ENCODE assay signal across 11 cellular contexts in genomic region chr7:106774768-106775551, GRCh38.
A peak's percentile ranks its signal among the peaks of the same experiment; 100 is the strongest.
DNase-seq lines count a peak whose midpoint lies in the region; ATAC-seq, FAIRE-seq and TF ChIP-seq lines count a peak whose summit lies in the region.
"Had no signal": no experiment of that assay in that cellular context is flagged by ENCODE, and none has a peak within 500 bp of the region (broad histone marks: within the 10 kb centered on the region; RNA-seq: fewer than 3 reads in every experiment).

No MANE protein-coding gene starts in this region.

- H2AFZ ChIP-seq in PC-9 = peak overlapping the region; percentile 14; the same call in 1 of the 2 replicates

- no TSS peak for BruUV-seq in PC-9 (replicated peaks; lab: Mats Ljungman, UMichigan)

- in situ Hi-C loops in brain microvascular endothelial cell (cut with HindIII; ENCODE audit: low pct_ligation_motif_present, low sequenced_read_pairs) = no loop called here

- H3K36me3 ChIP-seq in PC-9 (ENCODE audit: low read depth) (no peaks in the 10 kb centered on the region; the same call in 1 of the 2 replicates), brain microvascular endothelial cell (replicated peaks) (no peaks in the 10 kb centered on the region)
- H3K36me3 ChIP-seq: sigmoid colon had no signal

- POLR2A ChIA-PET in PC-9 (lab: Charles Lee; ENCODE audit: unreplicated experiment) = interaction anchor here (0.5 to 1.4 kb wide), 18 partner anchors 9 to 1763 kb away, joined by 3 to 16 read pairs (median 5); partner anchors contain the start of gene NAMPT

- intact Hi-C loops in PC-9 (cut with micrococcal nuclease; ENCODE audit: unreplicated experiment) = loop anchor here (1.0 to 10.0 kb wide), 12 partner anchors 38 to 1760 kb away; partner anchors contain the start of genes KMT2E, LAMB1 and PNPLA8

- H3K27ac ChIP-seq in PC-9 (peak overlapping the region; percentile 70), brain microvascular endothelial cell (peak overlapping the region; percentile 84)
- H3K27ac ChIP-seq: sigmoid colon had no signal

- peaks cover 18% of the 10 kb centered on the region for H3K9me3 ChIP-seq in PC-9 (ENCODE audit: insufficient read depth, low read depth)
- H3K9me3 ChIP-seq: sigmoid colon had no signal

- peaks cover 69% of the 10 kb centered on the region for H3K4me1 ChIP-seq in PC-9 (replicated peaks; ENCODE audit: insufficient read depth)

- H3K4me3 ChIP-seq in PC-9 (peak overlapping the region; percentile 25; the same call in 1 of the 2 replicates), brain microvascular endothelial cell (ENCODE audit: low read depth, low read length) (peak overlapping the region; percentile 18)
- H3K4me3 ChIP-seq: sigmoid colon had no signal

- H3K27me3 ChIP-seq in PC-9 (ENCODE audit: insufficient read depth, low read depth) = no peaks in the 10 kb centered on the region
- no peaks in the 10 kb centered on the region for H3K27me3 ChIP-seq in brain microvascular endothelial cell (replicated peaks)
- H3K27me3 ChIP-seq: sigmoid colon had no signal

- TF ChIP-seq POLR2A in H54 (IDR thresholded peaks at IDR 0.05; ENCODE audit: low read depth, low read length) = no peak

- H3F3A ChIP-seq in PC-9 (ENCODE audit: insufficient read depth, low read depth) = peaks cover 36% of the 10 kb centered on the region; the same call in 1 of the 2 replicates

- no peaks in the 10 kb centered on the region for H3K79me2 ChIP-seq in PC-9 (ENCODE audit: low read depth)

- no peak for DNase-seq in H54 (ENCODE audit: insufficient read length, low spot score)
- DNase-seq in PC-9 = peak in 1 of 2 experiments; percentile 93
- DNase-seq in brain microvascular endothelial cell = peak; percentile 93
- peak; percentile 15 to 48 (median 30) for DNase-seq in stimulated activated CD4-positive, alpha-beta T cell treated with anti-CD3 and anti-CD28 coated beads, Interleukin-12 subunit alpha, Interleukin-12 subunit beta, amount 100 ng/mL, for 48 hours (ENCODE audit: low read depth in 2 of 3, low spot score in 1 of 3)
- DNase-seq in NCI-H510A treated with DMSO at 0.1 percent for 48 hours (lab: John Stamatoyannopoulos, UW) = no peak
- DNase-seq in effector CD4-positive, alpha-beta T cell = no peak
- DNase-seq in KG1 (lab: John Stamatoyannopoulos, UW) = no peak
- DNase-seq: activated naive CD8-positive, alpha-beta T cell treated with anti-CD3 and anti-CD28 coated beads, Interleukin-2, amount 10 ng/mL, durations not matched to agents 7 days and 5 days; NCI-H526; sigmoid colon had no signal

- H4K20me1 ChIP-seq in PC-9 (ENCODE audit: insufficient read depth) = no peaks in the 10 kb centered on the region

- TF ChIP-seq CTCF in PC-9 (conservative IDR thresholded peaks at IDR 0.05) (no peak), brain microvascular endothelial cell (IDR thresholded peaks at IDR 0.05; ENCODE audit: low read depth, low read length, missing control alignments) (no peak)

- H3K4me2 ChIP-seq in PC-9 = peak overlapping the region; percentile 51

- CTCF ChIA-PET in PC-9 (lab: Charles Lee) = interaction anchor here (1.2 to 1.8 kb wide), 3 partner anchors 38 to 232 kb away, joined by 5 to 7 read pairs (median 6); partner anchors contain the start of gene CCDC71L

- ATAC-seq in HG02970 (IDR thresholded peaks at IDR 0.05; ENCODE audit: low FRiP score, unreplicated experiment) = no peak

- H3K9me2 ChIP-seq in PC-9 (ENCODE audit: insufficient read depth) = no peaks in the 10 kb centered on the region

- FAIRE-seq in H54 (lab: Jason Lieb, UNC) = peak; percentile 20

Comparison
In these comparisons a context has a peak if more than half of its experiments do, and no peak if none do; other contexts are left out.
1. DNase-seq: peak in brain microvascular endothelial cell (single experiment) and stimulated activated CD4-positive, alpha-beta T cell treated with anti-CD3 and anti-CD28 coated beads, Interleukin-12 subunit alpha, Interleukin-12 subunit beta, amount 100 ng/mL, for 48 hours (3 of 3); none in H54 (single experiment), NCI-H510A treated with DMSO at 0.1 percent for 48 hours (single experiment), effector CD4-positive, alpha-beta T cell (single experiment) and KG1 (single experiment).